Comparison of ENCODE assay signal across 24 cellular contexts in the genomic region with DNA sequence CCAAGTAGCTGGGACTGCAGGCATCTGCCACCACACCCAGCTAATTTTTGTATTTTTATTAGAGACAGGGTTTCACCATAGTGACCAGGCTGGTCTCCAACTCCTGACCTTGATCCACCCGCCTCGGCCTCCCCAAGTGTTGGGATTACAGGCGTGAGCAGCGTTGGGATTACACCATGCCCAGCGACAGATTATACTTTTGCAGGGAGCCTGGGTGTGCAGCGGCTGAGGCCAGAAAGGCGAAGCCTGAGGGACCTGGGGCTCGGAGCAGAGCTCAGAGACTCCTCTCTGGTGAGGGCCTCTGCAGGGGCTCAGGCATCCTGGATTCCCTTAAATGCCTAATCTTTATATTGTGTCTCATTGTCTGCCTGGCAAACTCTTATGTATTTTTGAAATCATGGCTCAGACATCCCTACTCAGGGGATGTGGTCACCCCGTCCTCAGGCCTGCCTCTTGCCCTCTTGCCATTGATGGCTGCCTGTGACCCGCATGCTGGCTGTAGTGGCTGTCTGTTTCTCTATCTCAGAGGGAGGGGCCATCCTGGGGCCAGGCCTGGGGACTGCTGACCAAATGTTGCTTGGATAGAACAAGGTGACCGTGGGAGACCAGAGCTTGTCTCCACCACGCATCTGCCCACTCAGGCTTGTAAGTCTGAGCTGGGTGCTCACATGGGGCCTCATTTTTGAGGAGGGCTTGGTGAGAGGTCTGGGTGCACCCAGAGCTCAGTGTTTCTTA. TPM values are rescaled to one million over a fixed set of nuclear protein-coding genes. Genes with fewer than 3 reads are reported as not detected.
A peak's percentile ranks its signal among the peaks of the same experiment; 100 is the strongest.
DNase-seq lines count a peak whose midpoint lies in the region; ATAC-seq and TF ChIP-seq lines count a peak whose summit lies in the region.
"Had no signal": no experiment of that assay in that cellular context is flagged by ENCODE, and none has a peak within 500 bp of the region (broad histone marks: within the 10 kb centered on the region; RNA-seq: fewer than 3 reads in every experiment).

No MANE protein-coding gene starts in this region.

- H4K20me1 ChIP-seq in IMR-90 (ENCODE audit: insufficient read depth, low read length) (peaks cover 4% of the 10 kb centered on the region; the same call in 1 of the 2 replicates), neural progenitor cell (ENCODE audit: low read depth) (peaks cover 19% of the 10 kb centered on the region)
- H4K20me1 ChIP-seq: BLaER1 had no signal

- H3K23ac ChIP-seq in IMR-90 (ENCODE audit: low read depth, low read length) = no peak overlapping the region

- no peak overlapping the region for H3K27ac ChIP-seq in IMR-90 (ENCODE audit: insufficient read depth, low read length)
- peak overlapping the region; percentile 57 for H3K27ac ChIP-seq in cingulate gyrus (ENCODE audit: low read depth, low read length)
- no peak overlapping the region for H3K27ac ChIP-seq in neural progenitor cell
- H3K27ac ChIP-seq in suprapubic skin = no peak overlapping the region
- H3K27ac ChIP-seq: BLaER1, GM23248 had no signal

- H3K4me3 ChIP-seq in IMR-90 (ENCODE audit: insufficient read depth, low read depth, low read length) = no peak overlapping the region
- H3K4me3 ChIP-seq in neural progenitor cell = no peak overlapping the region
- H3K4me3 ChIP-seq in suprapubic skin = no peak overlapping the region
- H3K4me3 ChIP-seq: BLaER1, GM23248, HAP-1 had no signal

- H3K4me1 Mint-ChIP-seq in neural progenitor cell = peaks cover 44% of the 10 kb centered on the region

- no peak overlapping the region for H4K8ac ChIP-seq in IMR-90 (ENCODE audit: low read depth in 2 of 2, low read length in 2 of 2)

- H3F3A ChIP-seq in neural progenitor cell (ENCODE audit: low read depth) = peaks cover 11% of the 10 kb centered on the region

- H2BK5ac ChIP-seq in IMR-90 (ENCODE audit: low read depth, low read length, poor library complexity, severe bottlenecking) = no peak overlapping the region

- H3K4me1 ChIP-seq in IMR-90 (ENCODE audit: control insufficient read depth, insufficient read depth, low read length) (peaks cover 6% of the 10 kb centered on the region), neural progenitor cell (peaks cover 10% of the 10 kb centered on the region), suprapubic skin (peaks cover 7% of the 10 kb centered on the region)
- H3K4me1 ChIP-seq: Caco-2 had no signal

- H3K56ac ChIP-seq in IMR-90 (ENCODE audit: extremely low read depth, insufficient read depth, low read length) = no peak overlapping the region

- in situ Hi-C loops in IMR-90 (cut with MboI; ENCODE audit: low sequenced_read_pairs) = no loop called here

- H3K4ac ChIP-seq in IMR-90 (ENCODE audit: low read depth, low read length) = no peak overlapping the region

- no peaks in the 10 kb centered on the region for H3K27me3 ChIP-seq in IMR-90 (ENCODE audit: control insufficient read depth, insufficient read depth, low read length)
- no peaks in the 10 kb centered on the region for H3K27me3 ChIP-seq in neural progenitor cell
- H3K27me3 ChIP-seq in suprapubic skin = no peaks in the 10 kb centered on the region

- H4K91ac ChIP-seq in IMR-90 (ENCODE audit: insufficient read depth, low read depth, low read length) = no peak overlapping the region

- H3K36me3 Mint-ChIP-seq in neural progenitor cell = peaks cover 29% of the 10 kb centered on the region

- H3K79me1 ChIP-seq in IMR-90 (ENCODE audit: low read depth in 1 of 2, low read length in 2 of 2) = peaks cover 5 to 35% of the 10 kb centered on the region in 2 experiments; a peak in 3 of 4 replicates

- dilution Hi-C loops in IMR-90 (cut with HindIII; ENCODE audit: low sequenced_read_pairs, unreplicated experiment) = no loop called here

- H4K5ac ChIP-seq in IMR-90 (ENCODE audit: low read depth, low read length) = no peak overlapping the region

- H2BK20ac ChIP-seq in IMR-90 (ENCODE audit: low read depth, low read length) = no peak overlapping the region

- TF ChIP-seq POLR2A in IMR-90 (IDR thresholded peaks at IDR 0.05; ENCODE audit: low read depth, low read length) (no peak), suprapubic skin (IDR thresholded peaks at IDR 0.05) (no peak)

- ATAC-seq in IMR-90 (ENCODE audit: low read depth) (no peak), GM19023 (IDR thresholded peaks at IDR 0.05; ENCODE audit: unreplicated experiment) (no peak), GM21526 (IDR thresholded peaks at IDR 0.05; ENCODE audit: low FRiP score, unreplicated experiment) (no peak)
- ATAC-seq: Panc1, SK-N-SH treated with all-trans-retinoic acid at 6 μM for 48 hours had no signal

- CTCF ChIA-PET in IMR-90 (lab: Yijun Ruan, JAX) = interaction anchor here (0.5 to 1.0 kb wide), 3 partner anchors 9 to 53 kb away, joined by 3 to 4 read pairs (median 4); no protein-coding TSS in a partner anchor

- H3K9me3 ChIP-seq in IMR-90 (ENCODE audit: control insufficient read depth, insufficient read depth, low read length) = no peaks in the 10 kb centered on the region
- no peaks in the 10 kb centered on the region for H3K9me3 ChIP-seq in neural progenitor cell (ENCODE audit: low read depth)
- H3K9me3 ChIP-seq in suprapubic skin = no peaks in the 10 kb centered on the region

- no peak overlapping the region for H3K14ac ChIP-seq in IMR-90 (replicated peaks; ENCODE audit: low read depth, low read length)

- H3K9ac ChIP-seq in IMR-90 (ENCODE audit: low read depth, low read length) (no peak overlapping the region), neural progenitor cell (no peak overlapping the region)
- H3K9ac ChIP-seq: BLaER1, GM23248 had no signal

- no peak for TF ChIP-seq RAD21 in IMR-90 (IDR thresholded peaks at IDR 0.05; ENCODE audit: low read length)

- WGBS in IMR-90 (ENCODE audit: extremely low coverage in 2 of 2, insufficient read length in 1 of 2), 2 experiments = 97% methylated on average over 9 of the region's 12 CpGs; no CpG with 5 or more reads in 1 of the 2 experiments
- 90% methylated on average over 4 of the region's 12 CpGs for WGBS in suprapubic skin

- no peak for TF ChIP-seq CTCF in IMR-90 (conservative IDR thresholded peaks at IDR 0.05; ENCODE audit: low read depth, low read length)
- TF ChIP-seq CTCF in neural progenitor cell (IDR thresholded peaks at IDR 0.05) = no peak
- no peak for TF ChIP-seq CTCF in suprapubic skin (IDR thresholded peaks at IDR 0.05)

- POLR2A ChIA-PET in IMR-90 (lab: Charles Lee; ENCODE audit: unreplicated experiment) = no interaction called here

- no TSS peak for BruUV-seq in IMR-90 (replicated peaks; lab: Mats Ljungman, UMichigan)

- H2BK15ac ChIP-seq in IMR-90 (ENCODE audit: low read depth, low read length) = no peak overlapping the region

- no peak overlapping the region for H3K4me3 Mint-ChIP-seq in neural progenitor cell
- H3K4me3 Mint-ChIP-seq: CD4-positive, alpha-beta T cell; IgD-negative memory B cell had no signal

- no peak for TF ChIP-seq EP300 in suprapubic skin (IDR thresholded peaks at IDR 0.05)

- peak overlapping the region; percentile 20 for H2AK9ac ChIP-seq in IMR-90 (replicated peaks; ENCODE audit: low read depth, low read length, poor library complexity)

- no peak overlapping the region for H2AFZ ChIP-seq in IMR-90 (replicated peaks; ENCODE audit: low read length, poor library complexity)
- no peak overlapping the region for H2AFZ ChIP-seq in neural progenitor cell (replicated peaks)
- H2AFZ ChIP-seq: GM23248 had no signal

- no peak overlapping the region for H2BK120ac ChIP-seq in IMR-90 (ENCODE audit: low read depth, low read length)

- H3K27ac Mint-ChIP-seq in neural progenitor cell = peak overlapping the region; percentile 50
- H3K27ac Mint-ChIP-seq: CD4-positive, alpha-beta T cell; IgD-negative memory B cell had no signal

- no peak overlapping the region for H2AK5ac ChIP-seq in IMR-90 (ENCODE audit: low read depth, low read length)

- H3K9me1 ChIP-seq in IMR-90 (ENCODE audit: insufficient read depth, low read length) = peaks cover 10% of the 10 kb centered on the region

- H3K4me2 ChIP-seq in IMR-90 (ENCODE audit: low read depth, low read length) = no peak overlapping the region
- no peak overlapping the region for H3K4me2 ChIP-seq in neural progenitor cell
- H3K4me2 ChIP-seq: BLaER1 had no signal

- H3K36me3 ChIP-seq in IMR-90 (ENCODE audit: control insufficient read depth, insufficient read depth, low read length) = peaks cover 14% of the 10 kb centered on the region; the same call in 1 of the 2 replicates
- peaks cover 5% of the 10 kb centered on the region for H3K36me3 ChIP-seq in neural progenitor cell
- peaks cover 32% of the 10 kb centered on the region for H3K36me3 ChIP-seq in suprapubic skin
- H3K36me3 ChIP-seq: BLaER1 had no signal

- DNase-seq in IMR-90 (no peak), neural progenitor cell (ENCODE audit: low spot score) (no peak), suprapubic skin (ENCODE audit: low spot score in 2 of 2) (peak; percentile 49 to 66), AG08395 (ENCODE audit: low spot score) (no peak)
- DNase-seq: CD4-positive, alpha-beta T cell; DMS 273 treated with DMSO at 0.1 percent for 48 hours; DMS79 treated with DMSO at 0.1 percent for 48 hours; GM23248; NCI-H1105; NCI-H146; NCI-H2029; NCI-H2227 treated with DMSO at 0.1 percent for 48 hours; NCI-H524; NCI-H774; NK-92 treated with Interleukin-12 subunit alpha and Interleukin-12 subunit beta, amount 100 ng/mL, for 24 hours had no signal

- H3K18ac ChIP-seq in IMR-90 (ENCODE audit: low read depth, low read length) = no peak overlapping the region

- H3K27me3 Mint-ChIP-seq in neural progenitor cell (ENCODE audit: insufficient read depth, low read depth) = peaks cover 3% of the 10 kb centered on the region
- H3K27me3 Mint-ChIP-seq: IgD-negative memory B cell had no signal

- intact Hi-C loops in IMR-90 (cut with micrococcal nuclease) = no loop called here

- H3K79me2 ChIP-seq in neural progenitor cell (ENCODE audit: low read depth) = no peaks in the 10 kb centered on the region

- H3K9me3 Mint-ChIP-seq in neural progenitor cell = peaks cover 4% of the 10 kb centered on the region
- H3K9me3 Mint-ChIP-seq: CD4-positive, alpha-beta T cell had no signal

TF ChIP-seq in IMR-90, 13 proteins besides CTCF, POLR2A, EP300 and RAD21 (continues in another document):
- no peak for TF ChIP-seq RCOR1 (IDR thresholded peaks at IDR 0.05; ENCODE audit: insufficient replicate concordance, low read length)

RNA-seq across cellular contexts. Expression of a gene that starts 42.6 kb away (rescaled TPM):
- 23.3 and 42.5 TPM in 2 replicates for total RNA-seq in IMR-90 (2012; rRNA removed)
- polyA plus RNA-seq in IMR-90 (2012; rRNA removed) = 43.8 and 54.9 TPM in 2 replicates
- polyA plus RNA-seq in IMR-90 (2012; cell fraction: cytosol; rRNA removed) = 53.7 and 71.4 TPM in 2 replicates
- 30.7 and 46.9 TPM in 2 replicates for polyA plus RNA-seq in IMR-90 (2012; cell fraction: nucleus; rRNA removed; ENCODE audit: low replicate concordance)
- total RNA-seq in neural progenitor cell (ENCODE audit: low replicate concordance) = 15.1 and 43.0 TPM in 2 replicates
- 10 to 100 TPM; 10.7 to 21.7 (median 17.3) TPM for total RNA-seq in suprapubic skin

RNA-seq across cellular contexts. Expression of a gene that starts 58.4 kb away (rescaled TPM):
- 6.4 and 9.7 TPM in 2 replicates for total RNA-seq in IMR-90 (2012; rRNA removed)
- 20.7 and 25.4 TPM in 2 replicates for polyA plus RNA-seq in IMR-90 (2012; rRNA removed)
- 31.6 and 31.9 TPM in 2 replicates for polyA plus RNA-seq in IMR-90 (2012; cell fraction: cytosol; rRNA removed)
- polyA plus RNA-seq in IMR-90 (2012; cell fraction: nucleus; rRNA removed; ENCODE audit: low replicate concordance) = 48.2 and 94.1 TPM in 2 replicates
- total RNA-seq in neural progenitor cell (ENCODE audit: low replicate concordance) = 12.2 and 20.7 TPM in 2 replicates
- total RNA-seq in suprapubic skin = 10 to 100 TPM; 30.9 to 47.1 (median 43.6) TPM

Comparison
In these comparisons a context has a peak if more than half of its experiments do, and no peak if none do; other contexts are left out.
1. DNase-seq: peak in suprapubic skin (2 of 2); none in IMR-90 (single experiment), neural progenitor cell (single experiment) and AG08395 (single experiment).